8 cellular contexts compared by ENCODE assay signal in genomic region chr17:37358830-37359681, GRCh38. TPM values are rescaled to one million over a fixed set of nuclear protein-coding genes. Genes with fewer than 3 reads are reported as not detected.
A peak's percentile ranks its signal among the peaks of the same experiment; 100 is the strongest.
DNase-seq lines count a peak whose midpoint lies in the region; ATAC-seq and TF ChIP-seq lines count a peak whose summit lies in the region.

No MANE protein-coding gene starts in this region.

- H3K4me3 ChIP-seq in H7 (ENCODE audit: insufficient read depth, low read depth, low read length) = peak overlapping the region; percentile 85
- peak overlapping the region; percentile 93 for H3K4me3 ChIP-seq in Loucy (ENCODE audit: low read length, poor library complexity, severe bottlenecking)
- H3K4me3 ChIP-seq in neuron (ENCODE audit: low read length) = peak overlapping the region; percentile 52

- ATAC-seq in foreskin keratinocyte = peak; percentile 77

- H3K9me3 ChIP-seq in Loucy (ENCODE audit: insufficient read depth, low read depth, low read length) (no peaks in the 10 kb centered on the region), neuron (ENCODE audit: low read length) (no peaks in the 10 kb centered on the region)

- no peaks in the 10 kb centered on the region for H3K27me3 ChIP-seq in H7 (ENCODE audit: control insufficient read depth, insufficient read depth, low read length)
- no peaks in the 10 kb centered on the region for H3K27me3 ChIP-seq in Loucy (ENCODE audit: insufficient read depth, low read length, poor library complexity, severe bottlenecking)
- no peaks in the 10 kb centered on the region for H3K27me3 ChIP-seq in foreskin keratinocyte
- no peaks in the 10 kb centered on the region for H3K27me3 ChIP-seq in neuron (ENCODE audit: insufficient read depth, low read length)

- no peaks in the 10 kb centered on the region for H3K9me2 ChIP-seq in Loucy (replicated peaks; ENCODE audit: low read depth, low read length)

- H3K4me1 ChIP-seq in Loucy (ENCODE audit: insufficient read depth, low read length, poor library complexity, severe bottlenecking) (peaks cover 35% of the 10 kb centered on the region), foreskin keratinocyte (peaks cover 27% of the 10 kb centered on the region), neuron (ENCODE audit: insufficient read depth, low read length) (peaks cover 21% of the 10 kb centered on the region)

- H3K27ac ChIP-seq in foreskin keratinocyte = peak overlapping the region; percentile 87

- peaks cover 3% of the 10 kb centered on the region; the same call in 1 of the 2 replicates for H3K36me3 ChIP-seq in H7 (replicated peaks; ENCODE audit: control insufficient read depth, insufficient read depth, low read length)
- H3K36me3 ChIP-seq in Loucy (ENCODE audit: insufficient read depth, low read length) = no peaks in the 10 kb centered on the region
- H3K36me3 ChIP-seq in neuron (ENCODE audit: insufficient read depth, low read length) = peaks cover 6% of the 10 kb centered on the region

- peaks cover 14% of the 10 kb centered on the region for H4K20me1 ChIP-seq in Loucy (ENCODE audit: insufficient read depth, low read length, poor library complexity, severe bottlenecking)

- peak overlapping the region; percentile 87 for H3K4me2 ChIP-seq in Loucy (ENCODE audit: low read depth, low read length, poor library complexity, severe bottlenecking)

- H3F3A ChIP-seq in Loucy (ENCODE audit: low read depth) = no peaks in the 10 kb centered on the region

- H3K79me2 ChIP-seq in Loucy (ENCODE audit: insufficient read depth, low read length) = peaks cover 47% of the 10 kb centered on the region

- DNase-seq in GDM1 (lab: John Stamatoyannopoulos, UW) (peak; percentile 96), H7 (peak; percentile 99), SHP77 (lab: John Stamatoyannopoulos, UW) (peak; percentile 92), activated gamma-delta T cell treated with Interleukin-2 at 50 U/mL for 16 hours (peak; percentile 84), foreskin keratinocyte (peak; percentile 68 to 79), stromal cell of bone marrow (ENCODE audit: low read depth) (peak; percentile 87)

- peak; percentile 27; the same call in 1 of the 2 replicates for TF ChIP-seq CTCF in Loucy (conservative IDR thresholded peaks at IDR 0.05; ENCODE audit: low read length)
- TF ChIP-seq CTCF in foreskin keratinocyte (conservative IDR thresholded peaks at IDR 0.05) = peak; percentile 38

- H3K9ac ChIP-seq in Loucy (ENCODE audit: low read depth, low read length, poor library complexity, severe bottlenecking) = peak overlapping the region; percentile 91

- H2AFZ ChIP-seq in Loucy (ENCODE audit: low read length) (peak overlapping the region; percentile 84), neuron (ENCODE audit: low read depth, low read length) (peak overlapping the region; percentile 74)

RNA-seq across cellular contexts. Expression of gene C17orf78, which starts 16.7 kb away (rescaled TPM):
- not detected in 2 replicates for total RNA-seq in H7 (2014; rRNA removed; shearing (Covaris generic))
- total RNA-seq in foreskin keratinocyte = not detected in 2 replicates
- polyA plus RNA-seq in foreskin keratinocyte = not detected in 2 replicates

RNA-seq across cellular contexts. Expression of gene ACACA, which starts 47.6 kb away (rescaled TPM):
- total RNA-seq in H7 (2014; rRNA removed; shearing (Covaris generic)) = 31.6 and 55.4 TPM in 2 replicates
- 89.8 and 90.2 TPM in 2 replicates for total RNA-seq in foreskin keratinocyte
- polyA plus RNA-seq in foreskin keratinocyte = 30.1 and 33.2 TPM in 2 replicates

RNA-seq across cellular contexts. Expression of gene TADA2A, which starts 47.6 kb away (rescaled TPM):
- 12.5 and 16.3 TPM in 2 replicates for total RNA-seq in H7 (2014; rRNA removed; shearing (Covaris generic))
- total RNA-seq in foreskin keratinocyte = 14.2 and 16.0 TPM in 2 replicates
- 7.2 and 8.9 TPM in 2 replicates for polyA plus RNA-seq in foreskin keratinocyte

Comparison
In these comparisons a context has a peak if more than half of its experiments do, and no peak if none do; other contexts are left out.
1. Peak in every context shown above with its lines: DNase-seq, ATAC-seq, H3K4me3 ChIP-seq and H3K27ac ChIP-seq.